Comparison of ENCODE assay signal across 10 cellular contexts in the genomic region with DNA sequence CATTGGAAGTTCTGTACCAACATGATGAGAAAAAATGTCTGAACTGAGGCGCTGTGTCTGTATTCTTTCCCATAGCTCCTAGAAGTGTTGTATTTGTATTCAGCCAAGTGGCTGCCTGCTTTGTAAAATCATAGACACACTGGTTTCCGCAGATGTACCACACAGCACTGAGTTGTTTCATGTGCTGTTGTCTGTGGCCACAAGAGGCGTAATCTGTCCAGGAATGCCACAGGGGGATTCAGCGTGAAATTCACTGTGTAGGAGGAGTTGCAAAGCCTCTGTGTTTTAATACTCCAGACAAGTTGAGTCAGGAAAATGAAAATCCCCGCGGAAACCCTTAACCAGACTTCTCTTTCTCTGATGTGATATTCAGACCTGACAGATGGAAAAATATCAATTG.
DNase-seq lines count a peak whose midpoint lies in the region; FAIRE-seq and TF ChIP-seq lines count a peak whose summit lies in the region.
"Had no signal": no experiment of that assay in that cellular context is flagged by ENCODE, and none has a peak within 500 bp of the region (broad histone marks: within the 10 kb centered on the region; RNA-seq: fewer than 3 reads in every experiment).

No MANE protein-coding gene starts in this region.

- no peak for FAIRE-seq in H54 (lab: Jason Lieb, UNC)
- FAIRE-seq: GM18507 had no signal

- H3K4me3 ChIP-seq in iPS-15b (ENCODE audit: low read depth, low read length), result no peak overlapping the region

- H3K36me3 ChIP-seq in iPS-15b (ENCODE audit: control insufficient read depth, insufficient read depth, low read length), result no peaks in the 10 kb centered on the region

- DNase-seq in NCI-H748 (lab: John Stamatoyannopoulos, UW; ENCODE audit: unreplicated experiment) (peak; percentile 5), NCI-H748 treated with DMSO at 0.1 percent for 48 hours (lab: John Stamatoyannopoulos, UW) (no peak), amniotic epithelial cell (ENCODE audit: low read depth) (peak; percentile 83), type B pancreatic cell (ENCODE audit: extremely low spot score, unreplicated experiment) (no peak), NCI-H524 treated with DMSO at 0.1 percent for 48 hours (lab: John Stamatoyannopoulos, UW) (no peak), AML-193 (lab: John Stamatoyannopoulos, UW) (no peak), H54 (ENCODE audit: insufficient read length, low spot score) (no peak)
- DNase-seq: activated CD4-positive, CD25-positive, alpha-beta regulatory T cell treated with anti-CD3 and anti-CD28 coated beads, Interleukin-2, amount 50 U/mL, for 72 hours had no signal

- peaks cover 21% of the 10 kb centered on the region for H3K4me1 Mint-ChIP-seq in type B pancreatic cell (ENCODE audit: unreplicated experiment)

- H3K9me3 ChIP-seq in iPS-15b (ENCODE audit: control insufficient read depth, insufficient read depth, low read length), result no peaks in the 10 kb centered on the region

- no peaks in the 10 kb centered on the region for H3K27me3 Mint-ChIP-seq in type B pancreatic cell

- H3K27me3 ChIP-seq in iPS-15b (ENCODE audit: control insufficient read depth, insufficient read depth, low read length), result no peaks in the 10 kb centered on the region

- H3K9ac ChIP-seq in iPS-15b (ENCODE audit: low read depth, low read length), result peak overlapping the region; percentile 26

- H3K4me1 ChIP-seq in iPS-15b (ENCODE audit: control insufficient read depth, insufficient read depth, low read length), result peaks cover 14% of the 10 kb centered on the region

- H3K9me3 Mint-ChIP-seq in type B pancreatic cell, result no peaks in the 10 kb centered on the region

- H3K27ac Mint-ChIP-seq in type B pancreatic cell, result peak overlapping the region; percentile 35

- peak overlapping the region; percentile 34 for H3K4me3 Mint-ChIP-seq in type B pancreatic cell

- no peaks in the 10 kb centered on the region for H3K36me3 Mint-ChIP-seq in type B pancreatic cell

- TF ChIP-seq CTCF in type B pancreatic cell (conservative IDR thresholded peaks at IDR 0.05), result peak; percentile 76

- no peak for TF ChIP-seq POLR2A in H54 (IDR thresholded peaks at IDR 0.05; ENCODE audit: low read depth, low read length)

Comparison
In these comparisons a context has a peak if more than half of its experiments do, and no peak if none do; other contexts are left out.
1. DNase-seq: peak in NCI-H748 (single experiment) and amniotic epithelial cell (single experiment); none in NCI-H748 treated with DMSO at 0.1 percent for 48 hours (single experiment), type B pancreatic cell (single experiment), NCI-H524 treated with DMSO at 0.1 percent for 48 hours (single experiment), AML-193 (0 of 2) and H54 (single experiment).